In genomic region chr6:112370946-112371345, GRCh38 we compare ENCODE assay signal across 30 cellular contexts. TPM values are rescaled to one million over a fixed set of nuclear protein-coding genes. Genes with fewer than 3 reads are reported as not detected.
"Had no signal": no experiment of that assay in that cellular context is flagged by ENCODE, and none has a peak within 500 bp of the region (broad histone marks: within the 10 kb centered on the region; RNA-seq: fewer than 3 reads in every experiment).

No MANE protein-coding gene starts in this region.

- H3K4me1 Mint-ChIP-seq: nephron progenitor cell had no signal

- H3K4me3 ChIP-seq: dorsolateral prefrontal cortex, gastrocnemius medialis, lower lobe of right lung, ovary, psoas muscle, stomach, thyroid gland had no signal

- H3K27me3 Mint-ChIP-seq: type B pancreatic cell had no signal

- H3K4me3 Mint-ChIP-seq: naive thymus-derived CD8-positive, alpha-beta T cell; nephron progenitor cell; type B pancreatic cell had no signal

- H3K4me1 ChIP-seq: gastrocnemius medialis, lower lobe of right lung, psoas muscle, thyroid gland had no signal

- H3K36me3 ChIP-seq: gastrocnemius medialis, lower lobe of right lung, ovary, stomach, thyroid gland had no signal

- DNase-seq: dorsolateral prefrontal cortex; effector CD4-positive, alpha-beta T cell; gastrocnemius medialis; head of caudate nucleus; left ventricle myocardium superior; lower lobe of right lung; naive thymus-derived CD8-positive, alpha-beta T cell; nephron progenitor cell; occipital lobe; ovary; posterior cingulate gyrus; psoas muscle; right cardiac atrium; small intestine; stimulated activated CD4-positive, alpha-beta T cell treated with anti-CD3 and anti-CD28 coated beads, Interleukin-1b, Interleukin-23, amount 100 ng/mL, for 48 hours; stimulated activated CD4-positive, alpha-beta T cell treated with anti-CD3 and anti-CD28 coated beads, Interleukin-4, amount 100 ng/mL, for 1 hour; stimulated activated CD8-positive, alpha-beta memory T cell treated with anti-CD3 and anti-CD28 coated beads, Interleukin-4, amount 100 ng/mL, for 48 hours; stimulated activated naive CD4-positive, alpha-beta T cell treated with Interleukin-2 at 50 U/mL for 16 hours; stomach; thyroid gland had no signal

- H3K27ac ChIP-seq: dorsolateral prefrontal cortex, gastrocnemius medialis, lower lobe of right lung, ovary, psoas muscle, stomach, thyroid gland had no signal

- H3K9me3 Mint-ChIP-seq: naive thymus-derived CD8-positive, alpha-beta T cell; type B pancreatic cell had no signal

- H3K27me3 ChIP-seq: gastrocnemius medialis, ovary, thyroid gland had no signal

- H3K9me3 ChIP-seq: gastrocnemius medialis, lower lobe of right lung, ovary, psoas muscle, thyroid gland had no signal

- H3K27ac Mint-ChIP-seq: naive thymus-derived CD8-positive, alpha-beta T cell; nephron progenitor cell; type B pancreatic cell had no signal

- H3K36me3 Mint-ChIP-seq: naive thymus-derived CD8-positive, alpha-beta T cell; type B pancreatic cell had no signal

RNA-seq across cellular contexts. Expression of gene RFPL4B, which starts 23.8 kb away (rescaled TPM):
- total RNA-seq: cerebellum; gastrocnemius medialis; glomerular endothelial cell; left ventricle myocardium superior; lower lobe of right lung; mesenteric fat pad; myocyte; naive thymus-derived CD8-positive, alpha-beta T cell; occipital lobe; ovary; psoas muscle; right cardiac atrium; stomach; subcutaneous adipose tissue; temporal lobe; thyroid gland had no signal
- polyA plus RNA-seq: esophagus; keratinocyte; naive thymus-derived CD8-positive, alpha-beta T cell; ovary; psoas muscle; right cardiac atrium; small intestine; stomach; urinary bladder had no signal
